ENCODE assay signal across 1 cellular context in the genomic region with DNA sequence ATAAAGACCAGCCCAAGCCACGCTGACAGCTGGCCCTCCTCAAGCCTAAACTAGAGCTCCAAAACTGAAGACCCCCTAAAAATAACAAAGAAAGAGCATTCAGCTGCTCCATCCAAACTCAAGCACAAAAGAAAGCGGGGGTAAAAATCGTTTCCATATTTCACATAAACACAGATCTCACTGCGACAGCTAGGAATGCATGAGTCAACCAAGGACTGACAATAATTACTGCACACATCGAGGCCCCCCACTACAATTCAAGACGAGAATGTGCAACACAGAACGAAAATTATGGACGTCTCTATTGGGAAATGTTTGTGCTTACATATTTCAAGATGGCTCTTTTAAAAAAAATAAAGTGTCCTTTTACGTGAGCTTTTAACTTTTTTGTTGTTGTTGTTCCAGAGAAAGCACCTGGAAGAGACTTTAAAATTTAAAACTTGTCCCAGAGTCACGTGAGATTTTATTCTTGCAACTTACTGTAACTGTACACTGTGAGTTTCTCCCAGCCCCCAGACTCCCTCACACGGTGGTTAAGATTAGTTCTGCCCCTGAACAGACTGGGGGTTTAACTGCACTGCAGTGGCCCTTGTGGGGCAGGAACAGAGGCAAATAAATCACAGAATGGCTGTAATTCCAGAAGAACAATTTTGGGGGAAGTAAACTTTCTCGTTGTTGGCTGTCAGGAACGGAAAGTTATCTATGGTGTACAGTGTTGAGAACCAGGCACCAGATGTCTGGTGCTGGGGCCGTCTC.
TF ChIP-seq lines count a peak whose summit lies in the region.

No MANE protein-coding gene starts in this region.

TF ChIP-seq in GM23338, 12 proteins besides CTCF, POLR2A, EP300 and RAD21:
- TF ChIP-seq, protein P1, sequence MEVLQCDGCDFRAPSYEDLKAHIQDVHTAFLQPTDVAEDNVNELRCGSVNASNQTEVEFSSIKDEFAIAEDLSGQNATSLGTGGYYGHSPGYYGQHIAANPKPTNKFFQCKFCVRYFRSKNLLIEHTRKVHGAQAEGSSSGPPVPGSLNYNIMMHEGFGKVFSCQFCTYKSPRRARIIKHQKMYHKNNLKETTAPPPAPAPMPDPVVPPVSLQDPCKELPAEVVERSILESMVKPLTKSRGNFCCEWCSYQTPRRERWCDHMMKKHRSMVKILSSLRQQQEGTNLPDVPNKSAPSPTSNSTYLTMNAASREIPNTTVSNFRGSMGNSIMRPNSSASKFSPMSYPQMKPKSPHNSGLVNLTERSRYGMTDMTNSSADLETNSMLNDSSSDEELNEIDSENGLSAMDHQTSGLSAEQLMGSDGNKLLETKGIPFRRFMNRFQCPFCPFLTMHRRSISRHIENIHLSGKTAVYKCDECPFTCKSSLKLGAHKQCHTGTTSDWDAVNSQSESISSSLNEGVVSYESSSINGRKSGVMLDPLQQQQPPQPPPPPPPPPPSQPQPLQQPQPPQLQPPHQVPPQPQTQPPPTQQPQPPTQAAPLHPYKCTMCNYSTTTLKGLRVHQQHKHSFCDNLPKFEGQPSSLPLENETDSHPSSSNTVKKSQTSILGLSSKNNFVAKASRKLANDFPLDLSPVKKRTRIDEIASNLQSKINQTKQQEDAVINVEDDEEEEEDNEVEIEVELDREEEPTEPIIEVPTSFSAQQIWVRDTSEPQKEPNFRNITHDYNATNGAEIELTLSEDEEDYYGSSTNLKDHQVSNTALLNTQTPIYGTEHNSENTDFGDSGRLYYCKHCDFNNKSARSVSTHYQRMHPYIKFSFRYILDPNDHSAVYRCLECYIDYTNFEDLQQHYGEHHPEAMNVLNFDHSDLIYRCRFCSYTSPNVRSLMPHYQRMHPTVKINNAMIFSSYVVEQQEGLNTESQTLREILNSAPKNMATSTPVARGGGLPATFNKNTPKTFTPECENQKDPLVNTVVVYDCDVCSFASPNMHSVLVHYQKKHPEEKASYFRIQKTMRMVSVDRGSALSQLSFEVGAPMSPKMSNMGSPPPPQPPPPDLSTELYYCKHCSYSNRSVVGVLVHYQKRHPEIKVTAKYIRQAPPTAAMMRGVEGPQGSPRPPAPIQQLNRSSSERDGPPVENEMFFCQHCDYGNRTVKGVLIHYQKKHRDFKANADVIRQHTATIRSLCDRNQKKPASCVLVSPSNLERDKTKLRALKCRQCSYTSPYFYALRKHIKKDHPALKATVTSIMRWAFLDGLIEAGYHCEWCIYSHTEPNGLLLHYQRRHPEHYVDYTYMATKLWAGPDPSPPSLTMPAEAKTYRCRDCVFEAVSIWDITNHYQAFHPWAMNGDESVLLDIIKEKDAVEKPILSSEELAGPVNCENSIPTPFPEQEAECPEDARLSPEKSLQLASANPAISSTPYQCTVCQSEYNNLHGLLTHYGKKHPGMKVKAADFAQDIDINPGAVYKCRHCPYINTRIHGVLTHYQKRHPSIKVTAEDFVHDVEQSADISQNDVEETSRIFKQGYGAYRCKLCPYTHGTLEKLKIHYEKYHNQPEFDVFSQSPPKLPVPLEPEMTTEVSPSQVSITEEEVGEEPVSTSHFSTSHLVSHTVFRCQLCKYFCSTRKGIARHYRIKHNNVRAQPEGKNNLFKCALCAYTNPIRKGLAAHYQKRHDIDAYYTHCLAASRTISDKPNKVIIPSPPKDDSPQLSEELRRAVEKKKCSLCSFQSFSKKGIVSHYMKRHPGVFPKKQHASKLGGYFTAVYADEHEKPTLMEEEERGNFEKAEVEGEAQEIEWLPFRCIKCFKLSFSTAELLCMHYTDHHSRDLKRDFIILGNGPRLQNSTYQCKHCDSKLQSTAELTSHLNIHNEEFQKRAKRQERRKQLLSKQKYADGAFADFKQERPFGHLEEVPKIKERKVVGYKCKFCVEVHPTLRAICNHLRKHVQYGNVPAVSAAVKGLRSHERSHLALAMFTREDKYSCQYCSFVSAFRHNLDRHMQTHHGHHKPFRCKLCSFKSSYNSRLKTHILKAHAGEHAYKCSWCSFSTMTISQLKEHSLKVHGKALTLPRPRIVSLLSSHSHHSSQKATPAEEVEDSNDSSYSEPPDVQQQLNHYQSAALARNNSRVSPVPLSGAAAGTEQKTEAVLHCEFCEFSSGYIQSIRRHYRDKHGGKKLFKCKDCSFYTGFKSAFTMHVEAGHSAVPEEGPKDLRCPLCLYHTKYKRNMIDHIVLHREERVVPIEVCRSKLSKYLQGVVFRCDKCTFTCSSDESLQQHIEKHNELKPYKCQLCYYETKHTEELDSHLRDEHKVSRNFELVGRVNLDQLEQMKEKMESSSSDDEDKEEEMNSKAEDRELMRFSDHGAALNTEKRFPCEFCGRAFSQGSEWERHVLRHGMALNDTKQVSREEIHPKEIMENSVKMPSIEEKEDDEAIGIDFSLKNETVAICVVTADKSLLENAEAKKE (CRISPR knock-in tag; IDR thresholded peaks at IDR 0.05): no peak
- TF ChIP-seq, protein P2, sequence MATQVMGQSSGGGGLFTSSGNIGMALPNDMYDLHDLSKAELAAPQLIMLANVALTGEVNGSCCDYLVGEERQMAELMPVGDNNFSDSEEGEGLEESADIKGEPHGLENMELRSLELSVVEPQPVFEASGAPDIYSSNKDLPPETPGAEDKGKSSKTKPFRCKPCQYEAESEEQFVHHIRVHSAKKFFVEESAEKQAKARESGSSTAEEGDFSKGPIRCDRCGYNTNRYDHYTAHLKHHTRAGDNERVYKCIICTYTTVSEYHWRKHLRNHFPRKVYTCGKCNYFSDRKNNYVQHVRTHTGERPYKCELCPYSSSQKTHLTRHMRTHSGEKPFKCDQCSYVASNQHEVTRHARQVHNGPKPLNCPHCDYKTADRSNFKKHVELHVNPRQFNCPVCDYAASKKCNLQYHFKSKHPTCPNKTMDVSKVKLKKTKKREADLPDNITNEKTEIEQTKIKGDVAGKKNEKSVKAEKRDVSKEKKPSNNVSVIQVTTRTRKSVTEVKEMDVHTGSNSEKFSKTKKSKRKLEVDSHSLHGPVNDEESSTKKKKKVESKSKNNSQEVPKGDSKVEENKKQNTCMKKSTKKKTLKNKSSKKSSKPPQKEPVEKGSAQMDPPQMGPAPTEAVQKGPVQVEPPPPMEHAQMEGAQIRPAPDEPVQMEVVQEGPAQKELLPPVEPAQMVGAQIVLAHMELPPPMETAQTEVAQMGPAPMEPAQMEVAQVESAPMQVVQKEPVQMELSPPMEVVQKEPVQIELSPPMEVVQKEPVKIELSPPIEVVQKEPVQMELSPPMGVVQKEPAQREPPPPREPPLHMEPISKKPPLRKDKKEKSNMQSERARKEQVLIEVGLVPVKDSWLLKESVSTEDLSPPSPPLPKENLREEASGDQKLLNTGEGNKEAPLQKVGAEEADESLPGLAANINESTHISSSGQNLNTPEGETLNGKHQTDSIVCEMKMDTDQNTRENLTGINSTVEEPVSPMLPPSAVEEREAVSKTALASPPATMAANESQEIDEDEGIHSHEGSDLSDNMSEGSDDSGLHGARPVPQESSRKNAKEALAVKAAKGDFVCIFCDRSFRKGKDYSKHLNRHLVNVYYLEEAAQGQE (IDR thresholded peaks at IDR 0.05; ENCODE audit: unreplicated experiment): no peak
- TF ChIP-seq EZH2 (IDR thresholded peaks at IDR 0.05; ENCODE audit: low read depth, unreplicated experiment) (no peak), ZNF331 (CRISPR knock-in tag; IDR thresholded peaks at IDR 0.05; ENCODE audit: low read depth) (no peak), ZNF114 (CRISPR knock-in tag; IDR thresholded peaks at IDR 0.05) (no peak), CREB1 (CRISPR knock-in tag; IDR thresholded peaks at IDR 0.05; ENCODE audit: low read depth) (no peak), JUNB (IDR thresholded peaks at IDR 0.05; ENCODE audit: unreplicated experiment) (no peak), EZH2phosphoT487 (IDR thresholded peaks at IDR 0.05; ENCODE audit: unreplicated experiment) (no peak), POLR2AphosphoS5 (IDR thresholded peaks at IDR 0.05; ENCODE audit: low read depth) (no peak), NANOG (IDR thresholded peaks at IDR 0.05; ENCODE audit: borderline replicate concordance) (no peak), STAT1 (IDR thresholded peaks at IDR 0.05; ENCODE audit: unreplicated experiment) (no peak)
- TF ChIP-seq, protein P3, sequence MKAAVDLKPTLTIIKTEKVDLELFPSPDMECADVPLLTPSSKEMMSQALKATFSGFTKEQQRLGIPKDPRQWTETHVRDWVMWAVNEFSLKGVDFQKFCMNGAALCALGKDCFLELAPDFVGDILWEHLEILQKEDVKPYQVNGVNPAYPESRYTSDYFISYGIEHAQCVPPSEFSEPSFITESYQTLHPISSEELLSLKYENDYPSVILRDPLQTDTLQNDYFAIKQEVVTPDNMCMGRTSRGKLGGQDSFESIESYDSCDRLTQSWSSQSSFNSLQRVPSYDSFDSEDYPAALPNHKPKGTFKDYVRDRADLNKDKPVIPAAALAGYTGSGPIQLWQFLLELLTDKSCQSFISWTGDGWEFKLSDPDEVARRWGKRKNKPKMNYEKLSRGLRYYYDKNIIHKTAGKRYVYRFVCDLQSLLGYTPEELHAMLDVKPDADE (IDR thresholded peaks at IDR 0.05): no peak
